In genomic region chr2:232696609-232697058, GRCh38 we compare ENCODE assay signal across 8 cellular contexts. TPM values are rescaled to one million over a fixed set of nuclear protein-coding genes. Genes with fewer than 3 reads are reported as not detected.
DNase-seq lines count a peak whose midpoint lies in the region; ATAC-seq, FAIRE-seq and TF ChIP-seq lines count a peak whose summit lies in the region.

No MANE protein-coding gene starts in this region.

- 0 out of 2 replicates have a peak overlapping the region, but pooled peaks have one; percentile 7 for H3K9ac ChIP-seq in GM12878 (ENCODE audit: control insufficient read depth, insufficient read depth, low read length)

- DNase-seq in activated T-cell treated with anti-CD3 and anti-CD28 coated beads, Interleukin-2, amount 50 U/mL, for 24 hours: no peak
- no peak for DNase-seq in activated T-cell treated with anti-CD3 and anti-CD28 coated beads for 4 hours
- no peak for DNase-seq in GM12878 (ENCODE audit: low read depth, low spot score)
- no peak for DNase-seq in lung (ENCODE audit: low spot score)
- DNase-seq in transverse colon: no peak
- DNase-seq in urothelium cell line (ENCODE audit: low spot score): no peak
- DNase-seq in cortex of kidney (lab: John Stamatoyannopoulos, UW): no peak

- peak overlapping the region; percentile 77 for H3K4me2 ChIP-seq in GM12878 (ENCODE audit: control insufficient read depth, insufficient read depth)

- CTCF ChIA-PET in GM12878 (lab: Yijun Ruan, JAX): no interaction called here

- H3K36me3 ChIP-seq in GM12878 (ENCODE audit: control insufficient read depth in 2 of 2, insufficient read depth in 2 of 2, low read length in 1 of 2) (no peaks in the 10 kb centered on the region), lung (ENCODE audit: control insufficient read depth in 2 of 2, insufficient read depth in 2 of 2, low read length in 2 of 2) (no peaks in the 10 kb centered on the region), transverse colon (no peaks in the 10 kb centered on the region)

- TF ChIP-seq POLR2A in GM12878 (IDR thresholded peaks at IDR 0.05; ENCODE audit: low read depth, low read length) (no peak), transverse colon (IDR thresholded peaks at IDR 0.05) (no peak)

- H3K4me1 ChIP-seq in GM12878 (ENCODE audit: control insufficient read depth, insufficient read depth, low read length): peaks cover 4% of the 10 kb centered on the region; the same call in 1 of the 2 replicates
- H3K4me1 ChIP-seq in lung (ENCODE audit: control insufficient read depth in 2 of 2, insufficient read depth in 2 of 2, low read length in 2 of 2): peaks cover 0 to 14% of the 10 kb centered on the region in 2 donors
- H3K4me1 ChIP-seq in transverse colon: peaks cover 19 to 40% (median 31%) of the 10 kb centered on the region in 4 donors

- peak overlapping the region; percentile 94 for H2AFZ ChIP-seq in GM12878 (ENCODE audit: control insufficient read depth, low read depth, low read length)

- H3K27ac Mint-ChIP-seq in activated T-cell treated with anti-CD3 and anti-CD28 coated beads, Interleukin-2, amount 50 U/mL, for 24 hours: peak overlapping the region; percentile 78

- peak overlapping the region; percentile 96 for H3K4me3 Mint-ChIP-seq in activated T-cell treated with anti-CD3 and anti-CD28 coated beads, Interleukin-2, amount 50 U/mL, for 24 hours

- peaks cover 3% of the 10 kb centered on the region for H3K9me3 Mint-ChIP-seq in activated T-cell treated with anti-CD3 and anti-CD28 coated beads, Interleukin-2, amount 50 U/mL, for 24 hours

- peaks cover 31% of the 10 kb centered on the region for H3K36me3 Mint-ChIP-seq in activated T-cell treated with anti-CD3 and anti-CD28 coated beads, Interleukin-2, amount 50 U/mL, for 24 hours (ENCODE audit: low read depth)

- BruUV-seq in GM12878 (replicated peaks; lab: Mats Ljungman, UMichigan): no TSS peak

- H4K20me1 ChIP-seq in GM12878 (ENCODE audit: control insufficient read depth, insufficient read depth): no peaks in the 10 kb centered on the region

- H3K9me3 ChIP-seq in GM12878 (replicated peaks; ENCODE audit: control insufficient read depth, insufficient read depth, low read length): no peaks in the 10 kb centered on the region
- H3K9me3 ChIP-seq in lung (ENCODE audit: control insufficient read depth in 2 of 2, insufficient read depth in 1 of 2, low read length in 1 of 2): no peaks in the 10 kb centered on the region
- no peaks in the 10 kb centered on the region for H3K9me3 ChIP-seq in transverse colon

- TF ChIP-seq CTCF in GM12878 (IDR thresholded peaks at IDR 0.05 in 2 of 3, conservative IDR thresholded peaks at IDR 0.05 in 1 of 3; ENCODE audit: control insufficient read depth in 2 of 3, extremely low read depth in 1 of 3, insufficient read depth in 1 of 3, low read depth in 3 of 3, low read length in 3 of 3): no peak
- TF ChIP-seq CTCF in lung (IDR thresholded peaks at IDR 0.05; ENCODE audit: control extremely low read depth, extremely low read depth): no peak
- TF ChIP-seq CTCF in transverse colon (IDR thresholded peaks at IDR 0.05): no peak

- ATAC-seq in GM12878: no peak
- no peak for ATAC-seq in lung (ENCODE audit: insufficient read depth, low FRiP score)
- no peak for ATAC-seq in HG02610 (IDR thresholded peaks at IDR 0.05; ENCODE audit: unreplicated experiment)

- TF ChIP-seq RAD21 in GM12878 (IDR thresholded peaks at IDR 0.05; ENCODE audit: insufficient read depth, low read depth, low read length): no peak

- in situ Hi-C loops in GM12878 (cut with MboI) (no loop called here), transverse colon (cut with MboI; ENCODE audit: low pct_ligation_motif_present in 1 of 4, low pct_unique_long_range_greater_than_20kb in 1 of 4, low sequenced_read_pairs in 3 of 4) (no loop called here)

- H3K4me3 ChIP-seq in GM12878: peak overlapping the region; percentile 50; the same call in 1 of the 2 replicates
- peak overlapping the region; percentile 44 for H3K4me3 ChIP-seq in lung
- H3K4me3 ChIP-seq in transverse colon: peak overlapping the region; percentile 23 to 95 (median 78)

- SMC1A ChIA-PET in GM12878 (lab: Charles Lee; ENCODE audit: uncharacterized antibody, unreplicated experiment): interaction anchor here (1.2 kb wide), 1 partner anchor 14 kb away, joined by 3 read pairs; no protein-coding TSS in a partner anchor

- H3K27ac ChIP-seq in GM12878 (ENCODE audit: control insufficient read depth, insufficient read depth) (no peak overlapping the region), lung (ENCODE audit: low read depth in 1 of 2, low read length in 1 of 2) (peak overlapping the region; percentile 63 to 67), transverse colon (peak overlapping the region; percentile 92 to 98 (median 94))

- H3K79me2 ChIP-seq in GM12878 (ENCODE audit: control insufficient read depth, insufficient read depth, low read length): peaks cover 44% of the 10 kb centered on the region

- H3K27me3 ChIP-seq in GM12878 (replicated peaks in 1 of 2; ENCODE audit: control insufficient read depth in 2 of 2, insufficient read depth in 2 of 2, low read length in 1 of 2) (no peaks in the 10 kb centered on the region), lung (ENCODE audit: control insufficient read depth, insufficient read depth) (no peaks in the 10 kb centered on the region), transverse colon (no peaks in the 10 kb centered on the region)

- POLR2A ChIA-PET in GM12878 (lab: Charles Lee): no interaction called here

- FAIRE-seq in GM12878 (lab: Jason Lieb, UNC): no peak
- FAIRE-seq in urothelium cell line (lab: Jason Lieb, UNC): no peak

- peaks cover 37% of the 10 kb centered on the region for H3K4me1 Mint-ChIP-seq in activated T-cell treated with anti-CD3 and anti-CD28 coated beads, Interleukin-2, amount 50 U/mL, for 24 hours (ENCODE audit: low read depth)

- H3K27me3 Mint-ChIP-seq in activated T-cell treated with anti-CD3 and anti-CD28 coated beads, Interleukin-2, amount 50 U/mL, for 24 hours: no peaks in the 10 kb centered on the region

- intact Hi-C loops in GM12878 (cut with micrococcal nuclease; ENCODE audit: unreplicated experiment) (no loop called here), transverse colon (cut with DNase I; ENCODE audit: low total_unique reads) (no loop called here)

- WGBS in GM12878 (ENCODE audit: insufficient coverage, insufficient replicate concordance, low lambda C conversion rate, missing lambda C conversion rate): 55% methylated on average over 10 of the region's 10 CpGs
- 45 to 53% methylated on average over 10 of the region's 10 CpGs for WGBS in lung, 2 donors
- 40 to 46% methylated on average over 6 to 10 of the region's 10 CpGs for WGBS in transverse colon (ENCODE audit: low coverage in 1 of 2), 2 donors

- TF ChIP-seq EP300 in GM12878 (IDR thresholded peaks at IDR 0.05; ENCODE audit: borderline replicate concordance in 1 of 2, control insufficient read depth in 1 of 2, low read depth in 2 of 2, low read length in 2 of 2): no peak
- TF ChIP-seq EP300 in transverse colon (IDR thresholded peaks at IDR 0.05; ENCODE audit: low read depth): no peak

- RAD21 ChIA-PET in GM12878 (lab: Charles Lee; ENCODE audit: unreplicated experiment): no interaction called here

TF ChIP-seq in GM12878, 131 proteins besides CTCF, POLR2A, EP300 and RAD21 (continues in another document):
- TF ChIP-seq ZNF687 (IDR thresholded peaks at IDR 0.05): no peak
- TF ChIP-seq STAT3 (IDR thresholded peaks at IDR 0.05; ENCODE audit: low read depth, low read length): no peak
- TF ChIP-seq HDAC2 (IDR thresholded peaks at IDR 0.05): no peak

RNA-seq across cellular contexts. Expression of gene GIGYF2, which starts 0.5 kb away (rescaled TPM):
- 226 and 236 TPM in 2 replicates for total RNA-seq in GM12878 (2013; cell fraction: nucleolus; rRNA removed)
- total RNA-seq in GM12878 (2014; rRNA removed) (41.2 and 48.3 TPM in 2 replicates), GM12878 (2014; rRNA removed; fragmentation: Illumina TruSeq; extraction: Trizol) (47.2 and 48.1 TPM in 2 replicates), GM12878 (2021) (36.0 and 40.5 TPM in 2 replicates), lung (100 to 1,000 TPM in 1 of 2 donors, 10 to 100 TPM in 1; 55.6 to 145 TPM), transverse colon (100 to 1,000 TPM in 1 of 4 donors, 10 to 100 TPM in 3; 40.8 to 146 (median 76.0) TPM)
- polyA plus RNA-seq in GM12878 (2011; ENCODE audit: low read depth): 13.4 TPM
- polyA plus RNA-seq in GM12878 (2011; rRNA removed) (38.5 and 46.0 TPM in 2 replicates), GM12878 (2014; fragmentation: Illumina TruSeq; extraction: Trizol) (34.7 and 39.4 TPM in 2 replicates), GM12878 (2014; fragmentation: Nextera tagmentation; extraction: Ambion mirVana) (10 to 100 TPM; 12.2 to 14.0 TPM), GM12878 (2014; rRNA removed) (24.2 and 31.1 TPM in 2 replicates), GM12878 (2016; fragmentation: Nextera tagmentation; extraction: Ambion mirVana) (10 to 100 TPM; 39.5 to 41.0 TPM), lung (10 to 100 TPM; 15.9 to 19.0 TPM)
- 23.7 and 33.4 TPM in 2 replicates for polyA plus RNA-seq in GM12878 (2011; cell fraction: cytosol; rRNA removed)
- polyA plus RNA-seq in GM12878 (2011; cell fraction: nucleus; rRNA removed): 26.1 and 33.1 TPM in 2 replicates
- 19.6 and 21.9 TPM in 2 replicates for polyA plus RNA-seq in GM12878 (2012)
- 87.5 and 95.2 TPM in 2 replicates for polyA minus RNA-seq in GM12878 (2011; rRNA and poly(A)+ RNA removed)
- polyA minus RNA-seq in GM12878 (2011; cell fraction: cytosol; rRNA and poly(A)+ RNA removed): 23.0 and 23.4 TPM in 2 replicates
- polyA minus RNA-seq in GM12878 (2011; cell fraction: nucleus; rRNA and poly(A)+ RNA removed): 53.4 and 82.2 TPM in 2 replicates
